In genomic region chr9:33473216-33473615, GRCh38 we compare ENCODE assay signal across 8 cellular contexts. TPM values are rescaled to one million over a fixed set of nuclear protein-coding genes. Genes with fewer than 3 reads are reported as not detected.
DNase-seq lines count a peak whose midpoint lies in the region; ATAC-seq and TF ChIP-seq lines count a peak whose summit lies in the region.

No MANE protein-coding gene starts in this region.

- peak overlapping the region; percentile 91 to 97 for H3K4me3 Mint-ChIP-seq in activated T-cell treated with anti-CD3 and anti-CD28 coated beads, Interleukin-2, amount 50 U/mL, for 72 hours
- H3K4me3 Mint-ChIP-seq in brain = peak overlapping the region; percentile 89 to 100 (median 97)

- H3K36me3 ChIP-seq in lung (ENCODE audit: control insufficient read depth in 2 of 2, insufficient read depth in 2 of 2, low read length in 2 of 2) (peaks cover 16 to 27% of the 10 kb centered on the region in 2 donors), urinary bladder (ENCODE audit: insufficient read depth) (peaks cover 6% of the 10 kb centered on the region)

- H3K27me3 Mint-ChIP-seq in activated T-cell treated with anti-CD3 and anti-CD28 coated beads, Interleukin-2, amount 50 U/mL, for 72 hours (ENCODE audit: low read depth) = no peaks in the 10 kb centered on the region
- peaks cover 7% of the 10 kb centered on the region for H3K27me3 Mint-ChIP-seq in brain

- H3K27ac Mint-ChIP-seq in activated T-cell treated with anti-CD3 and anti-CD28 coated beads, Interleukin-2, amount 50 U/mL, for 72 hours = peak overlapping the region; percentile 83
- H3K27ac Mint-ChIP-seq in brain = peak overlapping the region in 4 of 5 experiments; percentile 97 to 98 (median 97)

- H3K36me3 Mint-ChIP-seq in activated T-cell treated with anti-CD3 and anti-CD28 coated beads, Interleukin-2, amount 50 U/mL, for 72 hours (ENCODE audit: insufficient read depth in 2 of 2) = peaks cover 6 to 11% of the 10 kb centered on the region in 2 donors
- H3K36me3 Mint-ChIP-seq in brain = peaks cover 35% of the 10 kb centered on the region

- peaks cover 32% of the 10 kb centered on the region for H3K4me1 Mint-ChIP-seq in activated T-cell treated with anti-CD3 and anti-CD28 coated beads, Interleukin-2, amount 50 U/mL, for 72 hours (ENCODE audit: low read depth)
- peaks cover 26% of the 10 kb centered on the region for H3K4me1 Mint-ChIP-seq in brain

- no peak for ATAC-seq in activated T-cell treated with anti-CD3 and anti-CD28 coated beads, Interleukin-2, amount 50 U/mL, for 72 hours (replicated peaks in 1 of 2)
- ATAC-seq in lung (ENCODE audit: insufficient read depth, low FRiP score) (no peak), HG02852 (IDR thresholded peaks at IDR 0.05; ENCODE audit: unreplicated experiment) (no peak), HG03039 (IDR thresholded peaks at IDR 0.05; ENCODE audit: unreplicated experiment) (no peak), HG03159 (IDR thresholded peaks at IDR 0.05; ENCODE audit: unreplicated experiment) (no peak)

- H3K4me1 ChIP-seq in lung (ENCODE audit: control insufficient read depth in 2 of 2, insufficient read depth in 2 of 2, low read length in 2 of 2) (peaks cover 0 to 6% of the 10 kb centered on the region in 2 donors), urinary bladder (ENCODE audit: insufficient read depth) (peaks cover 2% of the 10 kb centered on the region)

- TF ChIP-seq CTCF in brain (conservative IDR thresholded peaks at IDR 0.05) (no peak), lung (IDR thresholded peaks at IDR 0.05; ENCODE audit: control extremely low read depth, extremely low read depth) (no peak)

- DNase-seq in activated T-cell treated with anti-CD3 and anti-CD28 coated beads, Interleukin-2, amount 50 U/mL, for 72 hours = no peak
- DNase-seq in activated T-cell treated with anti-CD3 and anti-CD28 coated beads, Interleukin-2, amount 50 U/mL, for 48 hours = no peak
- DNase-seq in lung (ENCODE audit: low spot score) = no peak

- H3K27me3 ChIP-seq in lung (ENCODE audit: control insufficient read depth, insufficient read depth) = no peaks in the 10 kb centered on the region

- H3K27ac ChIP-seq in lung (ENCODE audit: low read depth in 1 of 2, low read length in 1 of 2) (peak overlapping the region; percentile 64 to 73), urinary bladder (ENCODE audit: low read depth) (no peak overlapping the region)

- peak overlapping the region; percentile 95 for H3K4me3 ChIP-seq in lung
- peak overlapping the region; percentile 82 for H3K4me3 ChIP-seq in urinary bladder (ENCODE audit: low read depth, low read length)

- 1 to 2% methylated on average over 14 of the region's 14 CpGs for WGBS in lung, 2 donors
- under 1% methylated on average over 14 of the region's 14 CpGs for WGBS in urinary bladder

- no peaks in the 10 kb centered on the region for H3K9me3 ChIP-seq in lung (ENCODE audit: control insufficient read depth in 2 of 2, insufficient read depth in 1 of 2, low read length in 1 of 2)

- no peaks in the 10 kb centered on the region for H3K9me3 Mint-ChIP-seq in activated T-cell treated with anti-CD3 and anti-CD28 coated beads, Interleukin-2, amount 50 U/mL, for 72 hours
- no peaks in the 10 kb centered on the region for H3K9me3 Mint-ChIP-seq in brain

RNA-seq across cellular contexts. Expression of gene NOL6, which starts 0.5 kb away (rescaled TPM):
- total RNA-seq in activated T-cell treated with anti-CD3 and anti-CD28 coated beads, Interleukin-2, amount 50 U/mL, for 72 hours = 10 to 100 TPM; 26.1 to 30.1 TPM
- polyA plus RNA-seq in brain (ENCODE audit: insufficient read depth, low read depth, low replicate concordance) (21.8 TPM), lung (10 to 100 TPM; 31.5 to 32.6 TPM), urinary bladder (23.1 TPM)
- total RNA-seq in lung (10 to 100 TPM; 14.4 to 42.5 TPM), urinary bladder (17.3 TPM)

RNA-seq across cellular contexts. Expression of gene AQP3, which starts 25.8 kb away (rescaled TPM):
- 10 to 100 TPM; 12.0 to 17.8 TPM for total RNA-seq in activated T-cell treated with anti-CD3 and anti-CD28 coated beads, Interleukin-2, amount 50 U/mL, for 72 hours
- polyA plus RNA-seq in brain (ENCODE audit: insufficient read depth, low read depth, low replicate concordance) (0.90 TPM), lung (100 to 1,000 TPM; 137 to 218 TPM), urinary bladder (126 TPM)
- total RNA-seq in lung (100 to 1,000 TPM in 1 of 2 donors, 10 to 100 TPM in 1; 43.9 to 181 TPM), urinary bladder (27.1 TPM)

RNA-seq across cellular contexts. Expression of gene ANKRD18B, which starts 50.8 kb away (rescaled TPM):
- 1 to 10 TPM in 1 of 2 donors, under 1 TPM in 1; 0.48 to 1.9 TPM for total RNA-seq in activated T-cell treated with anti-CD3 and anti-CD28 coated beads, Interleukin-2, amount 50 U/mL, for 72 hours
- polyA plus RNA-seq in brain (ENCODE audit: insufficient read depth, low read depth, low replicate concordance) (0.53 TPM), lung (under 1 TPM; 0.27 to 0.81 TPM), urinary bladder (0.43 TPM)
- total RNA-seq in lung (1 to 10 TPM in 1 of 2 donors, under 1 TPM in 1; 0.77 to 2.2 TPM), urinary bladder (7.1 TPM)
